In genomic region chr17:77607606-77608005, GRCh38 we compare ENCODE assay signal across 19 cellular contexts.
"Had no signal": no experiment of that assay in that cellular context is flagged by ENCODE, and none has a peak within 500 bp of the region (broad histone marks: within the 10 kb centered on the region; RNA-seq: fewer than 3 reads in every experiment).

No MANE protein-coding gene starts in this region.

- H3K4me3 ChIP-seq: ascending aorta, left ventricle myocardium inferior, suprapubic skin, transverse colon had no signal

- DNase-seq: activated CD4-positive, alpha-beta T cell treated with anti-CD3 and anti-CD28 coated beads for 48 hours; activated CD4-positive, CD25-positive, alpha-beta regulatory T cell; activated CD8-positive, alpha-beta T cell treated with anti-CD3 and anti-CD28 coated beads, Interleukin-2, amount 10 ng/mL, durations not matched to agents 7 days and 5 days; activated naive CD8-positive, alpha-beta T cell treated with anti-CD3 and anti-CD28 coated beads, Interleukin-2, amount 50 U/mL, for 24 hours; cortex of kidney; kidney; left ventricle myocardium inferior; mammary epithelial cell; posterior cingulate gyrus; retina; SHP77 treated with DMSO at 0.1 percent for 48 hours; stimulated activated CD4-positive, alpha-beta T cell treated with anti-CD3 and anti-CD28 coated beads, Interleukin-12 subunit alpha, Interleukin-12 subunit beta, amount 100 ng/mL, for 4 hours; stimulated activated CD4-positive, alpha-beta T cell treated with anti-CD3 and anti-CD28 coated beads, Interleukin-2, amount 100 ng/mL, for 24 hours; T-helper 1 cell; T1000; transverse colon had no signal

- H3K27me3 Mint-ChIP-seq: activated naive CD8-positive, alpha-beta T cell treated with anti-CD3 and anti-CD28 coated beads, Interleukin-2, amount 50 U/mL, for 24 hours; stimulated activated naive CD8-positive, alpha-beta T cell treated with anti-CD3 and anti-CD28 coated beads, Interleukin-15, Interleukin-2, amounts not matched to agents 100 ng/mL and 50 ng/mL, for 24 hours had no signal

- H3K4me3 Mint-ChIP-seq: activated CD8-positive, alpha-beta T cell treated with anti-CD3 and anti-CD28 coated beads, Interleukin-2, amount 10 ng/mL, durations not matched to agents 7 days and 5 days; activated naive CD8-positive, alpha-beta T cell treated with anti-CD3 and anti-CD28 coated beads, Interleukin-2, amount 50 U/mL, for 24 hours; stimulated activated naive CD8-positive, alpha-beta T cell treated with anti-CD3 and anti-CD28 coated beads, Interleukin-15, Interleukin-2, amounts not matched to agents 100 ng/mL and 50 ng/mL, for 24 hours had no signal

- H3K27ac ChIP-seq: ascending aorta, left ventricle myocardium inferior, suprapubic skin, transverse colon had no signal

- ATAC-seq: activated CD8-positive, alpha-beta T cell treated with anti-CD3 and anti-CD28 coated beads, Interleukin-2, amount 10 ng/mL, durations not matched to agents 7 days and 5 days; activated naive CD8-positive, alpha-beta T cell treated with anti-CD3 and anti-CD28 coated beads, Interleukin-2, amount 50 U/mL, for 24 hours had no signal

- H3K9me3 ChIP-seq: ascending aorta, left ventricle myocardium inferior, suprapubic skin, transverse colon had no signal

- H3K27ac Mint-ChIP-seq: activated naive CD8-positive, alpha-beta T cell treated with anti-CD3 and anti-CD28 coated beads, Interleukin-2, amount 50 U/mL, for 24 hours; stimulated activated naive CD8-positive, alpha-beta T cell treated with anti-CD3 and anti-CD28 coated beads, Interleukin-15, Interleukin-2, amounts not matched to agents 100 ng/mL and 50 ng/mL, for 24 hours had no signal

- H3K27me3 ChIP-seq: ascending aorta, transverse colon had no signal

- H3K36me3 ChIP-seq: ascending aorta, left ventricle myocardium inferior, suprapubic skin, transverse colon had no signal

- H3K9me3 Mint-ChIP-seq: stimulated activated naive CD8-positive, alpha-beta T cell treated with anti-CD3 and anti-CD28 coated beads, Interleukin-15, Interleukin-2, amounts not matched to agents 100 ng/mL and 50 ng/mL, for 24 hours had no signal
